Comparison of ENCODE assay signal across 1 cellular context in genomic region chr12:67648306-67649164, GRCh38.
TF ChIP-seq lines count a peak whose summit lies in the region.

Gene DYRK2 (plus strand): TSS chr12:67648745. CDS start chr12:67649134, 389 bp downstream.

TF ChIP-seq in HepG2, 621 proteins besides CTCF, POLR2A, EP300 and RAD21 (continued from another document and continues in another):
- TF ChIP-seq PTBP1 (IDR thresholded peaks at IDR 0.05; ENCODE audit: low read depth, low read length, poor library complexity, severe bottlenecking) (no peak), ZNF772 (CRISPR knock-in tag; IDR thresholded peaks at IDR 0.05) (no peak; the same call in 1 of the 2 replicates), ETV5 (CRISPR knock-in tag; IDR thresholded peaks at IDR 0.05; ENCODE audit: borderline replicate concordance) (no peak), ZNF7 (CRISPR knock-in tag; IDR thresholded peaks at IDR 0.05) (no peak), PITX1 (CRISPR knock-in tag; IDR thresholded peaks at IDR 0.05) (no peak), ZNF766 (CRISPR knock-in tag; IDR thresholded peaks at IDR 0.05; ENCODE audit: borderline replicate concordance) (no peak), HNRNPH1 (optimal IDR thresholded peaks at IDR 0.05; ENCODE audit: low read depth, low read length) (no peak), RORA (CRISPR knock-in tag; IDR thresholded peaks at IDR 0.05) (no peak), YEATS4 (CRISPR knock-in tag; IDR thresholded peaks at IDR 0.05; ENCODE audit: borderline replicate concordance) (peak; percentile 81), NCOA1 (CRISPR knock-in tag; IDR thresholded peaks at IDR 0.05) (0 out of 2 replicates have a peak, but pooled peaks have one; percentile 66), KMT2A (CRISPR knock-in tag; IDR thresholded peaks at IDR 0.05) (no peak), KMT2B (CRISPR knock-in tag; IDR thresholded peaks at IDR 0.05) (no peak), ZNF790 (CRISPR knock-in tag; IDR thresholded peaks at IDR 0.05; ENCODE audit: borderline replicate concordance) (0 out of 2 replicates have a peak, but pooled peaks have one; percentile 43), LCORL (IDR thresholded peaks at IDR 0.05) (no peak), LCORL (CRISPR knock-in tag; IDR thresholded peaks at IDR 0.05) (peak; percentile 60; the same call in 1 of the 2 replicates), ZNF598 (CRISPR knock-in tag; IDR thresholded peaks at IDR 0.05; ENCODE audit: borderline replicate concordance) (no peak), GATA4 (IDR thresholded peaks at IDR 0.05; ENCODE audit: borderline replicate concordance, low read depth) (peak; percentile 53; the same call in 1 of the 2 replicates), NCOR1 (IDR thresholded peaks at IDR 0.05; ENCODE audit: borderline replicate concordance, low read length) (no peak), ZNF296 (CRISPR knock-in tag; conservative IDR thresholded peaks at IDR 0.05) (no peak), EED (CRISPR knock-in tag; IDR thresholded peaks at IDR 0.05) (no peak), POLR2AphosphoS5 (IDR thresholded peaks at IDR 0.05; ENCODE audit: low read depth, low read length) (peak; percentile 62), ETS1 (CRISPR knock-in tag; IDR thresholded peaks at IDR 0.05) (0 out of 2 replicates have a peak, but pooled peaks have one; percentile 49), ARID3A (IDR thresholded peaks at IDR 0.05; ENCODE audit: low read depth, low read length) (no peak), IRF1 (CRISPR knock-in tag; IDR thresholded peaks at IDR 0.05; ENCODE audit: low read depth) (no peak), ZNF543 (CRISPR knock-in tag; IDR thresholded peaks at IDR 0.05) (no peak), ZNF513 (CRISPR knock-in tag; conservative IDR thresholded peaks at IDR 0.05) (no peak), NFE2 (CRISPR knock-in tag; IDR thresholded peaks at IDR 0.05) (no peak), DPF2 (CRISPR knock-in tag; IDR thresholded peaks at IDR 0.05; ENCODE audit: borderline replicate concordance, low read depth) (no peak)
- TF ChIP-seq, protein P1, sequence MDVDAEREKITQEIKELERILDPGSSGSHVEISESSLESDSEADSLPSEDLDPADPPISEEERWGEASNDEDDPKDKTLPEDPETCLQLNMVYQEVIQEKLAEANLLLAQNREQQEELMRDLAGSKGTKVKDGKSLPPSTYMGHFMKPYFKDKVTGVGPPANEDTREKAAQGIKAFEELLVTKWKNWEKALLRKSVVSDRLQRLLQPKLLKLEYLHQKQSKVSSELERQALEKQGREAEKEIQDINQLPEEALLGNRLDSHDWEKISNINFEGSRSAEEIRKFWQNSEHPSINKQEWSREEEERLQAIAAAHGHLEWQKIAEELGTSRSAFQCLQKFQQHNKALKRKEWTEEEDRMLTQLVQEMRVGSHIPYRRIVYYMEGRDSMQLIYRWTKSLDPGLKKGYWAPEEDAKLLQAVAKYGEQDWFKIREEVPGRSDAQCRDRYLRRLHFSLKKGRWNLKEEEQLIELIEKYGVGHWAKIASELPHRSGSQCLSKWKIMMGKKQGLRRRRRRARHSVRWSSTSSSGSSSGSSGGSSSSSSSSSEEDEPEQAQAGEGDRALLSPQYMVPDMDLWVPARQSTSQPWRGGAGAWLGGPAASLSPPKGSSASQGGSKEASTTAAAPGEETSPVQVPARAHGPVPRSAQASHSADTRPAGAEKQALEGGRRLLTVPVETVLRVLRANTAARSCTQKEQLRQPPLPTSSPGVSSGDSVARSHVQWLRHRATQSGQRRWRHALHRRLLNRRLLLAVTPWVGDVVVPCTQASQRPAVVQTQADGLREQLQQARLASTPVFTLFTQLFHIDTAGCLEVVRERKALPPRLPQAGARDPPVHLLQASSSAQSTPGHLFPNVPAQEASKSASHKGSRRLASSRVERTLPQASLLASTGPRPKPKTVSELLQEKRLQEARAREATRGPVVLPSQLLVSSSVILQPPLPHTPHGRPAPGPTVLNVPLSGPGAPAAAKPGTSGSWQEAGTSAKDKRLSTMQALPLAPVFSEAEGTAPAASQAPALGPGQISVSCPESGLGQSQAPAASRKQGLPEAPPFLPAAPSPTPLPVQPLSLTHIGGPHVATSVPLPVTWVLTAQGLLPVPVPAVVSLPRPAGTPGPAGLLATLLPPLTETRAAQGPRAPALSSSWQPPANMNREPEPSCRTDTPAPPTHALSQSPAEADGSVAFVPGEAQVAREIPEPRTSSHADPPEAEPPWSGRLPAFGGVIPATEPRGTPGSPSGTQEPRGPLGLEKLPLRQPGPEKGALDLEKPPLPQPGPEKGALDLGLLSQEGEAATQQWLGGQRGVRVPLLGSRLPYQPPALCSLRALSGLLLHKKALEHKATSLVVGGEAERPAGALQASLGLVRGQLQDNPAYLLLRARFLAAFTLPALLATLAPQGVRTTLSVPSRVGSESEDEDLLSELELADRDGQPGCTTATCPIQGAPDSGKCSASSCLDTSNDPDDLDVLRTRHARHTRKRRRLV (CRISPR knock-in tag; IDR thresholded peaks at IDR 0.05), result no peak
- TF ChIP-seq, protein P2, sequence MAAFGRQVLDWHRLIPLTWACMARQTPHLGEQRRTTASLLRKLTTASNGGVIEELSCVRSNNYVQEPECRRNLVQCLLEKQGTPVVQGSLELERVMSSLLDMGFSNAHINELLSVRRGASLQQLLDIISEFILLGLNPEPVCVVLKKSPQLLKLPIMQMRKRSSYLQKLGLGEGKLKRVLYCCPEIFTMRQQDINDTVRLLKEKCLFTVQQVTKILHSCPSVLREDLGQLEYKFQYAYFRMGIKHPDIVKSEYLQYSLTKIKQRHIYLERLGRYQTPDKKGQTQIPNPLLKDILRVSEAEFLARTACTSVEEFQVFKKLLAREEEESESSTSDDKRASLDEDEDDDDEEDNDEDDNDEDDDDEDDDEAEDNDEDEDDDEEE (CRISPR knock-in tag; IDR thresholded peaks at IDR 0.05), result no peak
- TF ChIP-seq, protein P3, sequence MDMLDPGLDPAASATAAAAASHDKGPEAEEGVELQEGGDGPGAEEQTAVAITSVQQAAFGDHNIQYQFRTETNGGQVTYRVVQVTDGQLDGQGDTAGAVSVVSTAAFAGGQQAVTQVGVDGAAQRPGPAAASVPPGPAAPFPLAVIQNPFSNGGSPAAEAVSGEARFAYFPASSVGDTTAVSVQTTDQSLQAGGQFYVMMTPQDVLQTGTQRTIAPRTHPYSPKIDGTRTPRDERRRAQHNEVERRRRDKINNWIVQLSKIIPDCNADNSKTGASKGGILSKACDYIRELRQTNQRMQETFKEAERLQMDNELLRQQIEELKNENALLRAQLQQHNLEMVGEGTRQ (IDR thresholded peaks at IDR 0.05; ENCODE audit: low read depth, low read length), result no peak
- TF ChIP-seq, protein P3 (CRISPR knock-in tag; IDR thresholded peaks at IDR 0.05; ENCODE audit: borderline replicate concordance), result no peak
- TF ChIP-seq, protein P4, sequence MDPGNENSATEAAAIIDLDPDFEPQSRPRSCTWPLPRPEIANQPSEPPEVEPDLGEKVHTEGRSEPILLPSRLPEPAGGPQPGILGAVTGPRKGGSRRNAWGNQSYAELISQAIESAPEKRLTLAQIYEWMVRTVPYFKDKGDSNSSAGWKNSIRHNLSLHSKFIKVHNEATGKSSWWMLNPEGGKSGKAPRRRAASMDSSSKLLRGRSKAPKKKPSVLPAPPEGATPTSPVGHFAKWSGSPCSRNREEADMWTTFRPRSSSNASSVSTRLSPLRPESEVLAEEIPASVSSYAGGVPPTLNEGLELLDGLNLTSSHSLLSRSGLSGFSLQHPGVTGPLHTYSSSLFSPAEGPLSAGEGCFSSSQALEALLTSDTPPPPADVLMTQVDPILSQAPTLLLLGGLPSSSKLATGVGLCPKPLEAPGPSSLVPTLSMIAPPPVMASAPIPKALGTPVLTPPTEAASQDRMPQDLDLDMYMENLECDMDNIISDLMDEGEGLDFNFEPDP (CRISPR knock-in tag; conservative IDR thresholded peaks at IDR 0.05), result no peak
- TF ChIP-seq, protein P5, sequence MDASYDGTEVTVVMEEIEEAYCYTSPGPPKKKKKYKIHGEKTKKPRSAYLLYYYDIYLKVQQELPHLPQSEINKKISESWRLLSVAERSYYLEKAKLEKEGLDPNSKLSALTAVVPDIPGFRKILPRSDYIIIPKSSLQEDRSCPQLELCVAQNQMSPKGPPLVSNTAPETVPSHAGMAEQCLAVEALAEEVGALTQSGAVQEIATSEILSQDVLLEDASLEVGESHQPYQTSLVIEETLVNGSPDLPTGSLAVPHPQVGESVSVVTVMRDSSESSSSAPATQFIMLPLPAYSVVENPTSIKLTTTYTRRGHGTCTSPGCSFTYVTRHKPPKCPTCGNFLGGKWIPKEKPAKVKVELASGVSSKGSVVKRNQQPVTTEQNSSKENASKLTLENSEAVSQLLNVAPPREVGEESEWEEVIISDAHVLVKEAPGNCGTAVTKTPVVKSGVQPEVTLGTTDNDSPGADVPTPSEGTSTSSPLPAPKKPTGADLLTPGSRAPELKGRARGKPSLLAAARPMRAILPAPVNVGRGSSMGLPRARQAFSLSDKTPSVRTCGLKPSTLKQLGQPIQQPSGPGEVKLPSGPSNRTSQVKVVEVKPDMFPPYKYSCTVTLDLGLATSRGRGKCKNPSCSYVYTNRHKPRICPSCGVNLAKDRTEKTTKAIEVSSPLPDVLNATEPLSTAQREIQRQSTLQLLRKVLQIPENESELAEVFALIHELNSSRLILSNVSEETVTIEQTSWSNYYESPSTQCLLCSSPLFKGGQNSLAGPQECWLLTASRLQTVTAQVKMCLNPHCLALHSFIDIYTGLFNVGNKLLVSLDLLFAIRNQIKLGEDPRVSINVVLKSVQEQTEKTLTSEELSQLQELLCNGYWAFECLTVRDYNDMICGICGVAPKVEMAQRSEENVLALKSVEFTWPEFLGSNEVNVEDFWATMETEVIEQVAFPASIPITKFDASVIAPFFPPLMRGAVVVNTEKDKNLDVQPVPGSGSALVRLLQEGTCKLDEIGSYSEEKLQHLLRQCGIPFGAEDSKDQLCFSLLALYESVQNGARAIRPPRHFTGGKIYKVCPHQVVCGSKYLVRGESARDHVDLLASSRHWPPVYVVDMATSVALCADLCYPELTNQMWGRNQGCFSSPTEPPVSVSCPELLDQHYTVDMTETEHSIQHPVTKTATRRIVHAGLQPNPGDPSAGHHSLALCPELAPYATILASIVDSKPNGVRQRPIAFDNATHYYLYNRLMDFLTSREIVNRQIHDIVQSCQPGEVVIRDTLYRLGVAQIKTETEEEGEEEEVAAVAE (CRISPR knock-in tag; IDR thresholded peaks at IDR 0.05; ENCODE audit: borderline replicate concordance), result no peak
- TF ChIP-seq, protein P6, sequence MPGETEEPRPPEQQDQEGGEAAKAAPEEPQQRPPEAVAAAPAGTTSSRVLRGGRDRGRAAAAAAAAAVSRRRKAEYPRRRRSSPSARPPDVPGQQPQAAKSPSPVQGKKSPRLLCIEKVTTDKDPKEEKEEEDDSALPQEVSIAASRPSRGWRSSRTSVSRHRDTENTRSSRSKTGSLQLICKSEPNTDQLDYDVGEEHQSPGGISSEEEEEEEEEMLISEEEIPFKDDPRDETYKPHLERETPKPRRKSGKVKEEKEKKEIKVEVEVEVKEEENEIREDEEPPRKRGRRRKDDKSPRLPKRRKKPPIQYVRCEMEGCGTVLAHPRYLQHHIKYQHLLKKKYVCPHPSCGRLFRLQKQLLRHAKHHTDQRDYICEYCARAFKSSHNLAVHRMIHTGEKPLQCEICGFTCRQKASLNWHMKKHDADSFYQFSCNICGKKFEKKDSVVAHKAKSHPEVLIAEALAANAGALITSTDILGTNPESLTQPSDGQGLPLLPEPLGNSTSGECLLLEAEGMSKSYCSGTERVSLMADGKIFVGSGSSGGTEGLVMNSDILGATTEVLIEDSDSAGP (CRISPR knock-in tag; IDR thresholded peaks at IDR 0.05; ENCODE audit: borderline replicate concordance), result no peak; the same call in 1 of the 2 replicates
